ENCODE assay signal across 8 cellular contexts in the genomic region with DNA sequence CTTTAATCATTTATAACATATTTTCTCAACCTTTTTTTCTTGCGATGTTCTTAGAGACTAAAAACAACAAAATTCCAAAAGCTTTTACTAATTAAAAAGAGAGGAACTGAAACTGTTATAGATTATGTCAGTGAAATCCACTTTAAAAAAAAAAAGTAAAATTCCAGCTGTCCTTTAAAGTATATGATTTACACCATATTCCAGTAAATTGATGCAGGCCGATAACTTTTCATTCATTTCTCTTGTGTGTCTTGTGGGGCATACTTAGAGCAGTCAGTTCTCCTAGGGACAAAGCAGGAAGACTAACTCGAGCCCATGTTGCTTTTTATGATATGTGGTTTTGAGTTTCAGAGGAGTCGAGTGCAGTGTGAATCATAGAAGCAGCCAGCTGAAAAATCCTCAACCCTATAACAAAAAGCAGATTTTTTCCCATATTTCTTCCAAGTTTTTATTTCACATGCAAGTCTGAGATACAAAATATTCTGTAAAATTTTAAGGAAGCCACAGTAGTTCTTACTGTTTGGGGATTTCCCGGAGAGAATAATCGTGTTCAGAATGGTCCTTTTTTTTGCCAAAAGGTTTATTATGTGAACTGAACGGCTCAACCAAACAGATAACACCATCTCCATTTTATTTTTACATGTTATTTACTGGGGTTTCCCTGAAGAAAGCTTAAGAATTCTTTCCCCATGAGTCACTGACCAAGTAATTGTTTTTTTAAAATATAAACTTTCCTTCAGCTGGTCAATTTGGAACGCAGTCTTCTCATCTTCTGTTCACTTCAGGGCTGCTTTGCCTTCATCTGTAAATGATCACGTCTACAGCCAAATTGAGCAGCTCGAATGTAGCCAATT.
A peak's percentile ranks its signal among the peaks of the same experiment; 100 is the strongest.
DNase-seq lines count a peak whose midpoint lies in the region; ATAC-seq and TF ChIP-seq lines count a peak whose summit lies in the region.

No MANE protein-coding gene starts in this region.

- RAD21 ChIA-PET in HCT116 (lab: Charles Lee; ENCODE audit: low non-redundant PET in 1 of 2, low total read pairs in 2 of 2, uncharacterized antibody in 2 of 2, unreplicated experiment in 2 of 2), result no interaction called here

- no peaks in the 10 kb centered on the region for H3K79me2 ChIP-seq in HCT116 (ENCODE audit: insufficient read depth, low read length)

- H3K9ac ChIP-seq in HCT116 (ENCODE audit: low read length), result no peak overlapping the region

- TF ChIP-seq RAD21 in HCT116 (IDR thresholded peaks at IDR 0.05; ENCODE audit: low read depth), result no peak

- no peak for TF ChIP-seq POLR2A in HCT116 (IDR thresholded peaks at IDR 0.05; ENCODE audit: borderline replicate concordance, extremely low read depth, insufficient read depth, insufficient read length)

- peaks cover 10 to 17% of the 10 kb centered on the region in 2 experiments; a peak in 3 of 4 replicates for H3K4me1 ChIP-seq in HCT116 (ENCODE audit: control insufficient read depth in 1 of 2, insufficient read depth in 2 of 2, low read length in 2 of 2)
- H3K4me1 ChIP-seq in aorta (ENCODE audit: control insufficient read depth in 1 of 2, insufficient read depth in 2 of 2, low read length in 2 of 2), result peaks cover 2 to 5% of the 10 kb centered on the region in 2 donors

- 4 to 8% methylated on average over 10 of the region's 10 CpGs for WGBS in aorta, 2 donors

- intact Hi-C loops in HCT116 (cut with micrococcal nuclease) (no loop called here), aorta (cut with DNase I) (no loop called here)

- H3K27me3 ChIP-seq in AG04450 (ENCODE audit: control insufficient read depth, insufficient read depth, low read length) (no peaks in the 10 kb centered on the region), HCT116 (ENCODE audit: insufficient read depth, low read length) (no peaks in the 10 kb centered on the region), aorta (ENCODE audit: control insufficient read depth in 1 of 2, insufficient read depth in 2 of 2, low read length in 1 of 2) (no peaks in the 10 kb centered on the region)

- peak overlapping the region; percentile 72 for H2AFZ ChIP-seq in HCT116 (ENCODE audit: low read depth, low read length, poor library complexity, severe bottlenecking)

- no TSS peak for BruUV-seq in HCT116 (replicated peaks; lab: Mats Ljungman, UMichigan)

- H3K4me3 ChIP-seq in AG04450 (ENCODE audit: low read depth, low read length) (peak overlapping the region; percentile 14), HCT116 (replicated peaks in 1 of 2; ENCODE audit: low read depth in 1 of 2, low read length in 2 of 2) (no peak overlapping the region), WI38 (ENCODE audit: low read depth, low read length) (peak overlapping the region; percentile 31), aorta (ENCODE audit: low read length in 2 of 2) (peak overlapping the region in 1 of 2 donors; percentile 59)

- ATAC-seq in HCT116 (0 out of 2 replicates have a peak, but pooled peaks have one; percentile 17), aorta (ENCODE audit: low FRiP score) (peak; percentile 61)

- no peaks in the 10 kb centered on the region for H4K20me1 ChIP-seq in HCT116 (ENCODE audit: insufficient read depth)

- H3K36me3 ChIP-seq in HCT116 (ENCODE audit: control insufficient read depth in 1 of 2, insufficient read depth in 2 of 2, low read length in 2 of 2) (no peaks in the 10 kb centered on the region), aorta (ENCODE audit: control insufficient read depth in 1 of 2, insufficient read depth in 2 of 2, low read length in 1 of 2) (no peaks in the 10 kb centered on the region)

- H3K4me2 ChIP-seq in HCT116 (ENCODE audit: low read length), result peak overlapping the region; percentile 44

- H3K9me2 ChIP-seq in HCT116 (ENCODE audit: insufficient read depth), result no peaks in the 10 kb centered on the region

- CTCF ChIA-PET in AG04450 (lab: Charles Lee) (interaction anchor here (0.7 to 1.4 kb wide), 6 partner anchors 15 to 341 kb away, joined by 3 to 8 read pairs (median 4); no protein-coding TSS in a partner anchor), HCT116 (lab: Charles Lee) (interaction anchor here (1.1 kb wide), 1 partner anchor 55 kb away, joined by 3 read pairs; no protein-coding TSS in a partner anchor)

- POLR2A ChIA-PET in AG04450 (lab: Yijun Ruan, JAX), result interaction anchor here (0.6 to 1.3 kb wide), 5 partner anchors 8 to 56 kb away, joined by 3 to 8 read pairs (median 4); no protein-coding TSS in a partner anchor
- POLR2A ChIA-PET in HCT116 (lab: Charles Lee), result no interaction called here

- TF ChIP-seq CTCF in AG04450 (IDR thresholded peaks at IDR 0.05; ENCODE audit: low read depth, low read length) (no peak), HCT116 (IDR thresholded peaks at IDR 0.05 in 2 of 3, conservative IDR thresholded peaks at IDR 0.05 in 1 of 3; ENCODE audit: borderline replicate concordance in 1 of 3, insufficient read depth in 1 of 3, low read depth in 2 of 3, low read length in 2 of 3) (no peak), WI38 (IDR thresholded peaks at IDR 0.05; ENCODE audit: low read depth, low read length) (no peak)

- no peaks in the 10 kb centered on the region for H3K9me3 ChIP-seq in AG04450 (ENCODE audit: control insufficient read depth, insufficient read depth, low read length)
- H3K9me3 ChIP-seq in HCT116 (ENCODE audit: control insufficient read depth in 1 of 2, insufficient read depth in 1 of 2, low read depth in 1 of 2, low read length in 2 of 2), result no peaks in the 10 kb centered on the region
- H3K9me3 ChIP-seq in aorta (ENCODE audit: control insufficient read depth, low read length), result no peaks in the 10 kb centered on the region

- H3K27ac ChIP-seq in AG04450 (ENCODE audit: low read depth, low read length) (peak overlapping the region; percentile 85), HCT116 (ENCODE audit: low read depth, low read length) (no peak overlapping the region), aorta (ENCODE audit: low read depth in 1 of 2, low read length in 2 of 2) (peak overlapping the region in 1 of 2 donors; percentile 14)

- DNase-seq in AG04450 (ENCODE audit: low read depth, low spot score) (peak; percentile 69), HCT116 (ENCODE audit: low read depth, low spot score) (no peak), hepatic stellate cell (ENCODE audit: low spot score) (peak; percentile 19), aorta (no peak), RKO (ENCODE audit: low spot score) (no peak), midbrain (lab: John Stamatoyannopoulos, UW) (no peak), NCI-H1694 (lab: John Stamatoyannopoulos, UW) (no peak)

TF ChIP-seq in HCT116, 20 proteins besides CTCF, POLR2A, EP300 and RAD21:
- TF ChIP-seq SRF (IDR thresholded peaks at IDR 0.05; ENCODE audit: low read depth), result no peak
- no peak for TF ChIP-seq CEBPB (IDR thresholded peaks at IDR 0.05; ENCODE audit: low read depth)
- peak; percentile 27; the same call in 1 of the 2 replicates for TF ChIP-seq FOSL1 (IDR thresholded peaks at IDR 0.05; ENCODE audit: low read depth)
- TF ChIP-seq, protein P1, sequence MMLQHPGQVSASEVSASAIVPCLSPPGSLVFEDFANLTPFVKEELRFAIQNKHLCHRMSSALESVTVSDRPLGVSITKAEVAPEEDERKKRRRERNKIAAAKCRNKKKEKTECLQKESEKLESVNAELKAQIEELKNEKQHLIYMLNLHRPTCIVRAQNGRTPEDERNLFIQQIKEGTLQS (IDR thresholded peaks at IDR 0.05), result no peak
- 0 out of 2 replicates have a peak, but pooled peaks have one; percentile 27 for TF ChIP-seq JUND (IDR thresholded peaks at IDR 0.05)

Comparison
In these comparisons a context has a peak if more than half of its experiments do, and no peak if none do; other contexts are left out.
1. DNase-seq: peak in AG04450 (single experiment) and hepatic stellate cell (single experiment); none in HCT116 (single experiment), aorta (0 of 2), RKO (single experiment), midbrain (single experiment) and NCI-H1694 (single experiment).
2. H3K4me3 ChIP-seq: peak in AG04450 (single experiment) and WI38 (single experiment); none in HCT116 (0 of 2).